ENCODE assay signal across 8 cellular contexts in the genomic region with DNA sequence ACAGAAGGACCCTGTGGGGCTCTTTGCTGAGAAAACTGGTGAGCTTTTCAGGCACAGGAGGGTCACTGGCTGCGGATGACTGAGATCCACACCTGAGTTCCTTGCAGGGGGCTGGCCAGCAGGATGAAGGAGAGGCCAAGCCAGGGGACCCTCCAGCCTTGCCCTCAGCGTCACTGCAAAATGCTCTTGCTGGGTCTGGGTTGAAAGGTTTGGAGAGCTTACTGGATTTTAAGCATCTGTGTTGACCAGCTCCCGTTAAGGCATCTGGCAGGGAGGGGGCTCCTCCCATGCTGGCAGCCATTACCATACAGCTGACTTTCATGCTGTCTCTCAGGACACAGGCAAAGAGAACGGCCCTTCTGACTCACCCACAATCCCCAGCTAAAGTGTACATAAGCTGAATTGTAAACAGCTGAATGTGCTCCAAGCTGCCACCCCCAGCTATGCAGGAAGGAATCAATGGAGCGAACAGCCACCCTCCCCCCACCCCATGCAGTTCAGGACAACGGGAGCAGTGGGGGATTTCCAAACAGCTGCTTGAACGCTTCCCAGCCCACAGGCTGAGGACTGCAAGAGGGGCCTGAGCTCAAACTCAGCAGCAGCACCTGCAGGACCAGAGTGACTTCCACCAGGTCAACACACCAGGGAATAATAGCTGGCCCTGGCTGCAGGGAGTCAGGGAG. TPM values are rescaled to one million over a fixed set of nuclear protein-coding genes. Genes with fewer than 3 reads are reported as not detected.
A peak's percentile ranks its signal among the peaks of the same experiment; 100 is the strongest.
DNase-seq lines count a peak whose midpoint lies in the region; ATAC-seq and TF ChIP-seq lines count a peak whose summit lies in the region.

No MANE protein-coding gene starts in this region.

- H3K4me3 Mint-ChIP-seq in CD14-positive monocyte, result no peak overlapping the region
- H3K4me3 Mint-ChIP-seq in activated naive CD8-positive, alpha-beta T cell treated with anti-CD3 and anti-CD28 coated beads for 36 hours, result no peak overlapping the region

- intact Hi-C loops in CD14-positive monocyte (cut with micrococcal nuclease), result no loop called here
- intact Hi-C loops in left ventricle myocardium inferior (cut with micrococcal nuclease), result no loop called here

- TF ChIP-seq CTCF in CD14-positive monocyte (IDR thresholded peaks at IDR 0.05) (no peak), left ventricle myocardium inferior (IDR thresholded peaks at IDR 0.05; ENCODE audit: borderline replicate concordance) (no peak)

- DNase-seq in CD14-positive monocyte (ENCODE audit: low spot score) (no peak), NCI-H146 (lab: John Stamatoyannopoulos, UW) (peak; percentile 98), adipocyte (ENCODE audit: low read depth) (peak; percentile 95), left ventricle myocardium inferior (peak; percentile 80), putamen (ENCODE audit: low spot score) (peak; percentile 81), UCSD-AML1 (lab: John Stamatoyannopoulos, UW; ENCODE audit: unreplicated experiment) (no peak)
- no peak for DNase-seq in activated naive CD8-positive, alpha-beta T cell treated with anti-CD3 and anti-CD28 coated beads for 36 hours

- peaks cover 37% of the 10 kb centered on the region for H3K36me3 ChIP-seq in adipocyte (ENCODE audit: control insufficient read depth, insufficient read depth, low read length, severe bottlenecking)
- H3K36me3 ChIP-seq in left ventricle myocardium inferior, result peaks cover 10% of the 10 kb centered on the region

- peak overlapping the region; percentile 99 for H3K27ac ChIP-seq in left ventricle myocardium inferior (replicated peaks)

- no peak for ATAC-seq in GM21526 (IDR thresholded peaks at IDR 0.05; ENCODE audit: low FRiP score, unreplicated experiment)

- H3K4me1 ChIP-seq in adipocyte (ENCODE audit: control insufficient read depth, insufficient read depth, low read length) (peaks cover 95% of the 10 kb centered on the region), left ventricle myocardium inferior (peaks cover 100% of the 10 kb centered on the region)

- H3K9ac ChIP-seq in adipocyte (ENCODE audit: low read length), result peak overlapping the region; percentile 80

- no peaks in the 10 kb centered on the region for H3K27me3 ChIP-seq in adipocyte (replicated peaks; ENCODE audit: control insufficient read depth, insufficient read depth, low read length)
- H3K27me3 ChIP-seq in left ventricle myocardium inferior (ENCODE audit: low read depth), result no peaks in the 10 kb centered on the region

- peaks cover 45 to 55% of the 10 kb centered on the region in 2 donors for H3K36me3 Mint-ChIP-seq in CD14-positive monocyte
- peaks cover 11% of the 10 kb centered on the region for H3K36me3 Mint-ChIP-seq in activated naive CD8-positive, alpha-beta T cell treated with anti-CD3 and anti-CD28 coated beads for 36 hours

- H3K4me3 ChIP-seq in adipocyte (ENCODE audit: low read length) (peak overlapping the region; percentile 61), left ventricle myocardium inferior (peak overlapping the region; percentile 46)

- H3K9me3 ChIP-seq in adipocyte (ENCODE audit: control insufficient read depth, low read length) (no peaks in the 10 kb centered on the region), left ventricle myocardium inferior (replicated peaks) (no peaks in the 10 kb centered on the region)

- peaks cover 0 to 3% (median 0%) of the 10 kb centered on the region in 3 donors for H3K27me3 Mint-ChIP-seq in CD14-positive monocyte (ENCODE audit: low read depth in 3 of 3)
- no peaks in the 10 kb centered on the region for H3K27me3 Mint-ChIP-seq in activated naive CD8-positive, alpha-beta T cell treated with anti-CD3 and anti-CD28 coated beads for 36 hours

- peak overlapping the region in 4 of 7 donors; percentile 15 to 80 (median 42) for H3K27ac Mint-ChIP-seq in CD14-positive monocyte
- H3K27ac Mint-ChIP-seq in activated naive CD8-positive, alpha-beta T cell treated with anti-CD3 and anti-CD28 coated beads for 36 hours, result no peak overlapping the region

- peaks cover 91% of the 10 kb centered on the region for H3K4me1 Mint-ChIP-seq in CD14-positive monocyte
- H3K4me1 Mint-ChIP-seq in activated naive CD8-positive, alpha-beta T cell treated with anti-CD3 and anti-CD28 coated beads for 36 hours, result peaks cover 53% of the 10 kb centered on the region

- H3K9me3 Mint-ChIP-seq in CD14-positive monocyte, result no peaks in the 10 kb centered on the region
- no peaks in the 10 kb centered on the region for H3K9me3 Mint-ChIP-seq in activated naive CD8-positive, alpha-beta T cell treated with anti-CD3 and anti-CD28 coated beads for 36 hours

RNA-seq across cellular contexts. Expression of a gene that starts 21.3 kb away (rescaled TPM):
- polyA plus RNA-seq in CD14-positive monocyte, result not detected
- total RNA-seq in left ventricle myocardium inferior, result not detected
- not detected for total RNA-seq in activated naive CD8-positive, alpha-beta T cell treated with anti-CD3 and anti-CD28 coated beads for 36 hours

Comparison
In these comparisons a context has a peak if more than half of its experiments do, and no peak if none do; other contexts are left out.
1. DNase-seq: peak in NCI-H146 (single experiment), adipocyte (single experiment), left ventricle myocardium inferior (single experiment) and putamen (single experiment); none in CD14-positive monocyte (single experiment), UCSD-AML1 (single experiment) and activated naive CD8-positive, alpha-beta T cell treated with anti-CD3 and anti-CD28 coated beads for 36 hours (single experiment).